In the genomic region with DNA sequence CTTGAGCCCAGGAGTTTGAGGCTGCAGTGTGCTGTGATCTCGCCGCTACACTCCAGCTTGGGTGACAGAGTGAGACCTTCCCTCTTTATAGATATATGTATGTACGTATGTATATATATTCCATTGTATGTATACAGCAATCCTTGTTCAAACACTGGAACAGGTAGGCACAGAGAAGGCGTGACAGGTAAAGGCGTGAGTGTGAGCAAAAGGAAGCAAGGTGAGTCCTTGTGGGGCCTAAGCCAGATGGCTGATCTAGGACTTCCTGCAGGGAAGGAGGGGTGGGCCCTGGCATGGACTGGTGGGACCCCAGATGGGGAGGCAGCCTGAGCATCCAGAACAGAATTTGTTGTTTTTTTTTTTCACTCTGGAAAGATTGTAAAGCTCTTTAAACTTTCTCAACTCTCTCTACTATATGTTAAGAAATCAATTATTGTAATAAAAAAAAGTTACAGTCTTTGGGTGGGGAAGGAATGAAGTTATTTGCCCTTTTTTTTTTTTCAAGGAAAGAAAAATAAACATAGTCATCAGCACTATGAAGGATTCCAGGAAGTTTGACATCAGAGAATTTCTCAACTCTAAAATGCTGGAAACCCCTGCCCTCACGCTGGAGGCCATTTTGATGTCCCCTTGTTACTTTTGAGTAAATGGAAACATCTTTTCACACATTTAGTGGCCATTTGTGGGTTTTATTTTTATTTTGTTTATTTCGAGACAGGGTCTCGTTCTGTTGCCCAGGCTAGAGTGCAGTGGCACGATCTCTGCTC, we compare ENCODE assay signal across 10 cellular contexts.
A peak's percentile ranks its signal among the peaks of the same experiment; 100 is the strongest.
DNase-seq lines count a peak whose midpoint lies in the region; FAIRE-seq and TF ChIP-seq lines count a peak whose summit lies in the region.
"Had no signal": no experiment of that assay in that cellular context is flagged by ENCODE, and none has a peak within 500 bp of the region (broad histone marks: within the 10 kb centered on the region; RNA-seq: fewer than 3 reads in every experiment).

No MANE protein-coding gene starts in this region.

- H3K36me3 ChIP-seq in muscle layer of duodenum (ENCODE audit: control insufficient read depth in 1 of 2, insufficient read depth in 2 of 2, low read length in 2 of 2): no peaks in the 10 kb centered on the region

- TF ChIP-seq CTCF in cardiac fibroblast (IDR thresholded peaks at IDR 0.05; ENCODE audit: low read depth, low read length): no peak

- no peaks in the 10 kb centered on the region for H3K9me3 ChIP-seq in muscle layer of duodenum (ENCODE audit: control insufficient read depth in 1 of 2, low read length in 2 of 2)

- no peak for FAIRE-seq in urothelium cell line (lab: Jason Lieb, UNC)

- TF ChIP-seq EP300 in Ishikawa (IDR thresholded peaks at IDR 0.05; ENCODE audit: borderline replicate concordance): no peak

- DNase-seq in AG08395 (ENCODE audit: low spot score) (peak; percentile 58), cardiac fibroblast (ENCODE audit: low read depth in 2 of 2) (peak; percentile 90 to 91), ecto neural progenitor cell (ENCODE audit: low spot score) (no peak), urothelium cell line (ENCODE audit: low spot score) (no peak), NOMO-1 treated with dmso at 0.1 percent for 144 hours (lab: John Stamatoyannopoulos, UW; ENCODE audit: unreplicated experiment) (no peak), NCI-H82 (lab: John Stamatoyannopoulos, UW) (no peak)
- DNase-seq: effector CD4-positive, alpha-beta T cell; NCI-H2081 treated with DMSO at 0.1 percent for 48 hours had no signal

- no peak for TF ChIP-seq RAD21 in Ishikawa (IDR thresholded peaks at IDR 0.05; ENCODE audit: low read depth)

- H3K4me3 ChIP-seq in cardiac fibroblast (replicated peaks in 1 of 2; ENCODE audit: low read depth in 2 of 2, low read length in 2 of 2) (no peak overlapping the region), muscle layer of duodenum (ENCODE audit: low read depth in 1 of 2, low read length in 2 of 2) (no peak overlapping the region)

- H3K27ac ChIP-seq in muscle layer of duodenum (ENCODE audit: low read length): peak overlapping the region; percentile 69

- peaks cover 22% of the 10 kb centered on the region in 2 donors for H3K4me1 ChIP-seq in muscle layer of duodenum (ENCODE audit: control insufficient read depth in 1 of 2, insufficient read depth in 2 of 2, low read length in 2 of 2)

- no peaks in the 10 kb centered on the region for H3K27me3 ChIP-seq in muscle layer of duodenum (ENCODE audit: low read depth, low read length)

TF ChIP-seq in Ishikawa, 13 proteins besides CTCF, POLR2A, EP300 and RAD21:
- TF ChIP-seq ZBTB7A (IDR thresholded peaks at IDR 0.05; ENCODE audit: low read depth): 0 out of 2 replicates have a peak, but pooled peaks have one; percentile 33
- TF ChIP-seq NFIC (IDR thresholded peaks at IDR 0.05): no peak

Comparison
In these comparisons a context has a peak if more than half of its experiments do, and no peak if none do; other contexts are left out.
1. DNase-seq: peak in AG08395 (single experiment) and cardiac fibroblast (2 of 2); none in ecto neural progenitor cell (single experiment), urothelium cell line (single experiment), NOMO-1 treated with dmso at 0.1 percent for 144 hours (single experiment) and NCI-H82 (single experiment).